In genomic region chr2:85740193-85740592, GRCh38 we compare ENCODE assay signal across 1 cellular context.
TF ChIP-seq lines count a peak whose summit lies in the region.

No MANE protein-coding gene starts in this region.

TF ChIP-seq in GM12891, 5 proteins besides CTCF, POLR2A, EP300 and RAD21:
- TF ChIP-seq POU2F2 (IDR thresholded peaks at IDR 0.05; ENCODE audit: low read depth, low read length) = no peak
- TF ChIP-seq POLR2AphosphoS5 (IDR thresholded peaks at IDR 0.05; ENCODE audit: low read depth, low read length) = no peak
- TF ChIP-seq PAX5 (IDR thresholded peaks at IDR 0.05; ENCODE audit: insufficient read depth, low read length, severe bottlenecking) = no peak
- TF ChIP-seq TAF1 (IDR thresholded peaks at IDR 0.05; ENCODE audit: low read depth, low read length) = no peak
- no peak for TF ChIP-seq SPI1 (IDR thresholded peaks at IDR 0.05; ENCODE audit: low read depth, low read length)
TF ChIP-seq in GM12891: peak in this region for 0.
